Comparison of ENCODE assay signal across 18 cellular contexts in the genomic region with DNA sequence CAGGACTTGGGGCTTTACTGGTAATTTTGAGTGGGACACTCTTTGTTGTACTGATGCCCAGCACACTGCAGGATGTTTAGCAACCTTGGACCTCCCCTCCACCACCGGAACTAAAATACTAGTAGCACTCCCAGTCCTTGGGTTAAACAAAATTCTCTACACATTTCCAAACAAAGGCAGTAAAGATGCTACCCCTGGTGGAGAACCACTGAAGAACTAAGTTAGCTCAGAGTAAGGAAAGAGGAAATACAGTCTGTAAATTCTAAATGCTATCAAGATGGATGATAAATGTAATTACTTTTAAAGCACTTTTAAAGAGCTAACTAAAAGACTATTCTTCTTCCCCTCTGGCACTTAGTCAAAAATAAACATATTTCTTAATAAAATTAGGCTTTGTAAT.
DNase-seq lines count a peak whose midpoint lies in the region; ATAC-seq, FAIRE-seq and TF ChIP-seq lines count a peak whose summit lies in the region.
"Had no signal": no experiment of that assay in that cellular context is flagged by ENCODE, and none has a peak within 500 bp of the region (broad histone marks: within the 10 kb centered on the region; RNA-seq: fewer than 3 reads in every experiment).

No MANE protein-coding gene starts in this region.

- no peak overlapping the region for H3K27ac ChIP-seq in tibial nerve

- TF ChIP-seq CTCF in GM06990 (IDR thresholded peaks at IDR 0.05; ENCODE audit: insufficient read depth, low read length, poor library complexity, severe bottlenecking) (peak; percentile 7), fibroblast of the aortic adventitia (IDR thresholded peaks at IDR 0.05; ENCODE audit: insufficient read depth, low read length) (peak; percentile 21), progenitor cell of endocrine pancreas (IDR thresholded peaks at IDR 0.05; ENCODE audit: unreplicated experiment) (peak; percentile 21), tibial nerve (IDR thresholded peaks at IDR 0.05) (no peak)

- H3K36me3 Mint-ChIP-seq in progenitor cell of endocrine pancreas (ENCODE audit: insufficient read depth), result peaks cover 44% of the 10 kb centered on the region

- ATAC-seq in SK-N-SH treated with all-trans-retinoic acid at 6 μM for 48 hours, result peak; percentile 60; the same call in 2 of the 3 replicates
- ATAC-seq: Panc1 had no signal

- H3K4me1 Mint-ChIP-seq in progenitor cell of endocrine pancreas (ENCODE audit: low read depth), result peaks cover 5% of the 10 kb centered on the region
- H3K4me1 Mint-ChIP-seq: B cell; CD4-positive, alpha-beta memory T cell had no signal

- DNase-seq in GM06990 (ENCODE audit: extremely low read depth, insufficient read length) (no peak), fibroblast of the aortic adventitia (ENCODE audit: low read depth) (no peak), progenitor cell of endocrine pancreas (ENCODE audit: low spot score, unreplicated experiment) (no peak), NCI-H187 (lab: John Stamatoyannopoulos, UW) (no peak), tibial nerve (ENCODE audit: low spot score in 2 of 2) (no peak), frontal cortex (ENCODE audit: low spot score in 2 of 2) (no peak)
- DNase-seq: CD4-positive, alpha-beta memory T cell; DND-41; GDM1; KBM-7; NCI-H146; NCI-H2107; NCI-H345; Right ventricle myocardium superior had no signal

- TF ChIP-seq POLR2A in tibial nerve (IDR thresholded peaks at IDR 0.05), result no peak

- no peak for FAIRE-seq in frontal cortex (lab: Jason Lieb, UNC)
- FAIRE-seq: D721Med had no signal

- H3K4me3 Mint-ChIP-seq in progenitor cell of endocrine pancreas (ENCODE audit: low read depth), result no peak overlapping the region
- H3K4me3 Mint-ChIP-seq: B cell; CD4-positive, alpha-beta memory T cell had no signal

- H3K27me3 Mint-ChIP-seq in progenitor cell of endocrine pancreas, result no peaks in the 10 kb centered on the region

- 90 to 93% methylated on average over 1 of the region's 1 CpG for WGBS in tibial nerve, 2 donors

- H3K9me3 ChIP-seq in tibial nerve, result peaks cover 0 to 9% (median 0%) of the 10 kb centered on the region in 4 donors

- H3K4me3 ChIP-seq in GM06990 (replicated peaks; ENCODE audit: low read depth, low read length) (no peak overlapping the region), fibroblast of the aortic adventitia (ENCODE audit: low read depth, low read length) (no peak overlapping the region), tibial nerve (no peak overlapping the region)

- TF ChIP-seq EP300 in tibial nerve (IDR thresholded peaks at IDR 0.05), result no peak

- H3K27ac Mint-ChIP-seq in progenitor cell of endocrine pancreas, result peak overlapping the region; percentile 9
- H3K27ac Mint-ChIP-seq: B cell; CD4-positive, alpha-beta memory T cell had no signal

- H3K27me3 ChIP-seq in GM06990 (replicated peaks; ENCODE audit: control insufficient read depth, insufficient read depth, low read length) (no peaks in the 10 kb centered on the region), tibial nerve (no peaks in the 10 kb centered on the region)

- peaks cover 11% of the 10 kb centered on the region for H3K9me3 Mint-ChIP-seq in progenitor cell of endocrine pancreas (ENCODE audit: low read depth)

- no peaks in the 10 kb centered on the region for H3K36me3 ChIP-seq in GM06990 (ENCODE audit: control insufficient read depth, insufficient read depth, low read length)
- peaks cover 0 to 44% (median 0%) of the 10 kb centered on the region in 3 donors for H3K36me3 ChIP-seq in tibial nerve

- H3K4me1 ChIP-seq in tibial nerve, result no peaks in the 10 kb centered on the region

TF ChIP-seq in SK-N-SH treated with all-trans-retinoic acid at 6 μM for 48 hours, 23 proteins besides CTCF, POLR2A, EP300 and RAD21:
- no peak for TF ChIP-seq TCF4 (CRISPR knock-in tag; IDR thresholded peaks at IDR 0.05; ENCODE audit: borderline replicate concordance)
- no peak for TF ChIP-seq SNAI2 (CRISPR knock-in tag; IDR thresholded peaks at IDR 0.05)
- TF ChIP-seq ISL1 (CRISPR knock-in tag; IDR thresholded peaks at IDR 0.05), result peak; percentile 53; the same call in 1 of the 2 replicates
- TF ChIP-seq ZC3H10 (CRISPR knock-in tag; IDR thresholded peaks at IDR 0.05), result no peak
- TF ChIP-seq ZNF70 (CRISPR knock-in tag; IDR thresholded peaks at IDR 0.05), result no peak
- TF ChIP-seq, protein P1, sequence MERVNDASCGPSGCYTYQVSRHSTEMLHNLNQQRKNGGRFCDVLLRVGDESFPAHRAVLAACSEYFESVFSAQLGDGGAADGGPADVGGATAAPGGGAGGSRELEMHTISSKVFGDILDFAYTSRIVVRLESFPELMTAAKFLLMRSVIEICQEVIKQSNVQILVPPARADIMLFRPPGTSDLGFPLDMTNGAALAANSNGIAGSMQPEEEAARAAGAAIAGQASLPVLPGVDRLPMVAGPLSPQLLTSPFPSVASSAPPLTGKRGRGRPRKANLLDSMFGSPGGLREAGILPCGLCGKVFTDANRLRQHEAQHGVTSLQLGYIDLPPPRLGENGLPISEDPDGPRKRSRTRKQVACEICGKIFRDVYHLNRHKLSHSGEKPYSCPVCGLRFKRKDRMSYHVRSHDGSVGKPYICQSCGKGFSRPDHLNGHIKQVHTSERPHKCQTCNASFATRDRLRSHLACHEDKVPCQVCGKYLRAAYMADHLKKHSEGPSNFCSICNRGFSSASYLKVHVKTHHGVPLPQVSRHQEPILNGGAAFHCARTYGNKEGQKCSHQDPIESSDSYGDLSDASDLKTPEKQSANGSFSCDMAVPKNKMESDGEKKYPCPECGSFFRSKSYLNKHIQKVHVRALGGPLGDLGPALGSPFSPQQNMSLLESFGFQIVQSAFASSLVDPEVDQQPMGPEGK (CRISPR knock-in tag; IDR thresholded peaks at IDR 0.05; ENCODE audit: borderline replicate concordance), result no peak
- no peak for TF ChIP-seq RARB (CRISPR knock-in tag; IDR thresholded peaks at IDR 0.05)
- TF ChIP-seq BACH2 (CRISPR knock-in tag; IDR thresholded peaks at IDR 0.05; ENCODE audit: borderline replicate concordance), result no peak
- TF ChIP-seq, protein P2, sequence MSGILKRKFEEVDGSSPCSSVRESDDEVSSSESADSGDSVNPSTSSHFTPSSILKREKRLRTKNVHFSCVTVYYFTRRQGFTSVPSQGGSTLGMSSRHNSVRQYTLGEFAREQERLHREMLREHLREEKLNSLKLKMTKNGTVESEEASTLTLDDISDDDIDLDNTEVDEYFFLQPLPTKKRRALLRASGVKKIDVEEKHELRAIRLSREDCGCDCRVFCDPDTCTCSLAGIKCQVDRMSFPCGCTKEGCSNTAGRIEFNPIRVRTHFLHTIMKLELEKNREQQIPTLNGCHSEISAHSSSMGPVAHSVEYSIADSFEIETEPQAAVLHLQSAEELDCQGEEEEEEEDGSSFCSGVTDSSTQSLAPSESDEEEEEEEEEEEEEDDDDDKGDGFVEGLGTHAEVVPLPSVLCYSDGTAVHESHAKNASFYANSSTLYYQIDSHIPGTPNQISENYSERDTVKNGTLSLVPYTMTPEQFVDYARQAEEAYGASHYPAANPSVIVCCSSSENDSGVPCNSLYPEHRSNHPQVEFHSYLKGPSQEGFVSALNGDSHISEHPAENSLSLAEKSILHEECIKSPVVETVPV (CRISPR knock-in tag; IDR thresholded peaks at IDR 0.05), result no peak

Comparison
In these comparisons a context has a peak if more than half of its experiments do, and no peak if none do; other contexts are left out.
1. CTCF ChIP-seq: peak in GM06990 (single experiment), fibroblast of the aortic adventitia (single experiment) and progenitor cell of endocrine pancreas (single experiment); none in tibial nerve (0 of 5).